In genomic region chr5:108876451-108876850, GRCh38 we compare ENCODE assay signal across 23 cellular contexts.
"Had no signal": no experiment of that assay in that cellular context is flagged by ENCODE, and none has a peak within 500 bp of the region (broad histone marks: within the 10 kb centered on the region; RNA-seq: fewer than 3 reads in every experiment).

No MANE protein-coding gene starts in this region.

- DNase-seq: glutamatergic neuron; heart right ventricle; hippocampal formation; immature natural killer cell; left ventricle myocardium superior; lower lobe of right lung; naive thymus-derived CD8-positive, alpha-beta T cell; nephron progenitor cell; nucleus accumbens; posterior cingulate gyrus; psoas muscle; right cardiac atrium; stimulated activated CD4-positive, alpha-beta T cell treated with anti-CD3 and anti-CD28 coated beads, Interleukin-15, amount 100 ng/mL, for 24 hours; stimulated activated CD4-positive, alpha-beta T cell treated with anti-CD3 and anti-CD28 coated beads, Interleukin-2, amount 100 ng/mL, for 48 hours; stimulated activated naive B cell treated with anti-CD40 and anti-IgM and Interleukin-4, amounts not matched to agents 10 μg/mL and 1 μg/mL and 100 μg/mL, for 72 hours; upper lobe of right lung; uterus had no signal

- ATAC-seq: esophagus mucosa; heart right ventricle; left ventricle myocardium superior; lower lobe of right lung; naive thymus-derived CD8-positive, alpha-beta T cell; psoas muscle; right cardiac atrium; stimulated activated naive B cell treated with anti-CD40 and anti-IgM and Interleukin-4, amounts not matched to agents 10 μg/mL and 1 μg/mL and 100 μg/mL, for 72 hours; upper lobe of right lung had no signal

- H3K27ac ChIP-seq: coronary artery, epithelial cell of prostate, heart right ventricle, lower lobe of right lung, psoas muscle, skin epidermis, thoracic aorta, tibial nerve, upper lobe of right lung, uterus had no signal

- H3K36me3 ChIP-seq: lower lobe of right lung, thoracic aorta, upper lobe of right lung, uterus had no signal

- H3K4me1 ChIP-seq: heart right ventricle, lower lobe of right lung, psoas muscle, tibial nerve, upper lobe of right lung, uterus had no signal

- H3K4me3 ChIP-seq: coronary artery, heart right ventricle, lower lobe of right lung, psoas muscle, skin epidermis, thoracic aorta, tibial nerve, upper lobe of right lung, uterus had no signal

- H3K27me3 ChIP-seq: heart right ventricle, tibial nerve, upper lobe of right lung, uterus had no signal

- H3K9me3 ChIP-seq: lower lobe of right lung, psoas muscle, thoracic aorta, tibial nerve, upper lobe of right lung, uterus had no signal
